17 cellular contexts compared by ENCODE assay signal in the genomic region with DNA sequence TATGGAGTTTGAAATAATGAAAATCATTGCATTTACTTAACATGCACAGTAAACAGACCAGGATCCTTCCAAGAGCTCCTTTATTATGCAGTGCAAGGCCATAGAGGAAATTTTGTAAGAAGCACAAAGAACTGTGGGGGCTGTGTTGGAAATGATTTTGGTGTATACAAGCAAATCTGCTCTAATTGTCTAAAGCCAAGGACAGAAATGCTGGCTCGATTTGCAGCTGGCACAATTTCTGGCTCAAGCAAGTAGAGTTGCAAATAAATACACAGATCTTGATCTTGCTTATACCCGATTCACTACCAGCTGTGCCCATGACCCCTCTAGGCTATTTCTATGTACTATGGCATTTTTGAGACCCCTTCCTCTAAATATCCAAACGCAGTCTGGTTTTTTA.
"Had no signal": no experiment of that assay in that cellular context is flagged by ENCODE, and none has a peak within 500 bp of the region (broad histone marks: within the 10 kb centered on the region; RNA-seq: fewer than 3 reads in every experiment).

No MANE protein-coding gene starts in this region.

- H3K36me3 ChIP-seq: breast epithelium, left ventricle myocardium inferior, right atrium auricular region had no signal

- H3K27ac ChIP-seq: left ventricle myocardium inferior, right atrium auricular region had no signal

- ATAC-seq: activated CD8-positive, alpha-beta T cell treated with anti-CD3 and anti-CD28 coated beads, Interleukin-2, amount 10 ng/mL, durations not matched to agents 7 days and 5 days; natural killer cell treated with Interleukin-12 subunit alpha and Interleukin-12 subunit beta and Interleukin-15 and Interleukin-18, amount 100 ng/mL, for 72 hours; WTC11 had no signal

- H3K27me3 ChIP-seq: breast epithelium, right atrium auricular region had no signal

- H3K9me3 ChIP-seq: breast epithelium, left ventricle myocardium inferior, right atrium auricular region had no signal

- H3K4me1 ChIP-seq: breast epithelium, left ventricle myocardium inferior had no signal

- H3K4me3 ChIP-seq: breast epithelium, left ventricle myocardium inferior, right atrium auricular region had no signal

- DNase-seq: activated CD4-positive, alpha-beta T cell treated with anti-CD3 and anti-CD28 coated beads for 4 hours; activated CD8-positive, alpha-beta memory T cell treated with anti-CD3 and anti-CD28 coated beads, Interleukin-2, amount 50 U/mL, for 48 hours; activated CD8-positive, alpha-beta T cell treated with anti-CD3 and anti-CD28 coated beads, Interleukin-2, amount 10 ng/mL, durations not matched to agents 7 days and 5 days; activated naive CD8-positive, alpha-beta T cell treated with anti-CD3 and anti-CD28 coated beads, Interleukin-2, amount 10 ng/mL, durations not matched to agents 7 days and 5 days; effector memory CD4-positive, alpha-beta T cell; foreskin fibroblast; glutamatergic neuron; left ventricle myocardium inferior; stimulated activated CD4-positive, alpha-beta T cell treated with anti-CD3 and anti-CD28 coated beads, Interleukin-4, amount 100 ng/mL, for 4 hours; stimulated activated CD8-positive, alpha-beta memory T cell treated with anti-CD3 and anti-CD28 coated beads, Interleukin-4, amount 100 ng/mL, for 48 hours; stimulated activated naive CD4-positive, alpha-beta T cell treated with Interleukin-2 at 50 U/mL for 16 hours; T-helper 2 cell; trophoblast cell had no signal
